In the genomic region with DNA sequence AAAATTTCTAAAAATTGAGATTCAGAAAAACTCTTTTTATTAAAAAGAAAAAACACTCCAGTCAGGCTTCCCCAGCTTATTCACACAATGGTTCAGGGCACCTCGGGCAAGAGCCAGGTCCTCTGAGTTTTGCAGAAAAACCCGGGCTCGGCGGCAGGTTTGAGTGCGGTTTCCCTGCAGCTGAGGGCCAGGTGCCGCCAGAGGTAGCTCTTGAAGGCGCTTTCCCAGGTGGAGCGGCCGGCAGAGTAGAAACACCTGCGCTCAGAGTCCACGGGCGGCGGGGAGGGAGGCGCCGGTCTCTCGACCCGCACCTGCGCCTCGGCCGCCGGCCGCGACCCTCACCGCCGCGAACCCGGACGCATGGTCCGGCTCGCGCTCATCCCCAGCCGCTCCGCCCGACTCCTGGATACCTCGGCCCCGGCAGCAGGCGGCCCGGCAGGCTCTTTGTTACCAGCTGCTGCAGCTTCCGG, we compare ENCODE assay signal across 8 cellular contexts. TPM values are rescaled to one million over a fixed set of nuclear protein-coding genes. Genes with fewer than 3 reads are reported as not detected.
A peak's percentile ranks its signal among the peaks of the same experiment; 100 is the strongest.
DNase-seq lines count a peak whose midpoint lies in the region; ATAC-seq, FAIRE-seq and TF ChIP-seq lines count a peak whose summit lies in the region.

No MANE protein-coding gene starts in this region.

- H3K36me3 ChIP-seq in endothelial cell of umbilical vein (ENCODE audit: control insufficient read depth in 2 of 2, extremely low read depth in 1 of 2, insufficient read depth in 2 of 2, low read length in 2 of 2) (peaks cover 0 to 2% of the 10 kb centered on the region in 2 experiments), osteoblast (ENCODE audit: insufficient read depth, low read length) (no peaks in the 10 kb centered on the region)

- H3K4me1 ChIP-seq in endothelial cell of umbilical vein (ENCODE audit: control insufficient read depth, extremely low read depth, insufficient read depth, low read length) (peaks cover 24% of the 10 kb centered on the region), osteoblast (ENCODE audit: insufficient read depth, low read length) (peaks cover 21% of the 10 kb centered on the region)

- H4K20me1 ChIP-seq in endothelial cell of umbilical vein (replicated peaks; ENCODE audit: control insufficient read depth, extremely low read depth, insufficient read depth, low read length), result no peaks in the 10 kb centered on the region
- H4K20me1 ChIP-seq in osteoblast (ENCODE audit: insufficient read depth, low read length), result peaks cover 11% of the 10 kb centered on the region

- TF ChIP-seq CTCF in endothelial cell of umbilical vein (IDR thresholded peaks at IDR 0.05; ENCODE audit: extremely low read depth in 1 of 2, insufficient read depth in 1 of 2, low read depth in 1 of 2, low read length in 2 of 2), result no peak
- TF ChIP-seq CTCF in osteoblast (IDR thresholded peaks at IDR 0.05; ENCODE audit: extremely low read depth, low read depth, low read length), result no peak
- TF ChIP-seq CTCF in omental fat pad (IDR thresholded peaks at IDR 0.05), result no peak

- peak; percentile 14 for ATAC-seq in HG02623 (IDR thresholded peaks at IDR 0.05; ENCODE audit: unreplicated experiment)
- no peak for ATAC-seq in omental fat pad (ENCODE audit: low FRiP score)

- FAIRE-seq in endothelial cell of umbilical vein (lab: Jason Lieb, UNC), result no peak

- no peaks in the 10 kb centered on the region for H3K9me3 ChIP-seq in endothelial cell of umbilical vein (replicated peaks; ENCODE audit: control insufficient read depth, insufficient read depth, low read length)
- H3K9me3 ChIP-seq in osteoblast (ENCODE audit: low read depth, low read length), result no peaks in the 10 kb centered on the region

- H3K4me3 ChIP-seq in endothelial cell of umbilical vein (replicated peaks in 1 of 3; ENCODE audit: insufficient read depth in 1 of 3, low read depth in 1 of 3, low read length in 3 of 3), result peak overlapping the region; percentile 75 to 98 (median 94)
- H3K4me3 ChIP-seq in osteoblast (ENCODE audit: insufficient read depth, low read length), result peak overlapping the region; percentile 90

- no TSS peak for BruUV-seq in endothelial cell of umbilical vein (replicated peaks; lab: Mats Ljungman, UMichigan)

- CTCF ChIA-PET in endothelial cell of umbilical vein (lab: Charles Lee), result interaction anchor here (0.9 to 2.6 kb wide), 6 partner anchors 11 to 579 kb away, joined by 3 to 15 read pairs (median 6); no protein-coding TSS in a partner anchor

- peak overlapping the region; percentile 86 for H3K27ac ChIP-seq in endothelial cell of umbilical vein (ENCODE audit: insufficient read depth, low read depth, low read length)
- peak overlapping the region; percentile 95 for H3K27ac ChIP-seq in osteoblast (ENCODE audit: low read depth, low read length)

- peak overlapping the region; percentile 100 for H3K4me2 ChIP-seq in endothelial cell of umbilical vein (ENCODE audit: insufficient read depth, low read length)
- H3K4me2 ChIP-seq in osteoblast (ENCODE audit: insufficient read depth, low read length), result peak overlapping the region; percentile 97

- POLR2A ChIA-PET in endothelial cell of umbilical vein (lab: Charles Lee), result interaction anchor here (0.6 kb wide), 1 partner anchor 616 kb away, joined by 3 read pairs; no protein-coding TSS in a partner anchor

- dilution Hi-C loops in endothelial cell of umbilical vein (cut with MboI; ENCODE audit: extremely low pct_ligation_motif_present, low sequenced_read_pairs), result no loop called here

- intact Hi-C loops in endothelial cell of umbilical vein (cut with micrococcal nuclease), result loop anchor here (5.0 to 10.0 kb wide), 4 partner anchors 377 to 1737 kb away; a partner anchor contains a TSS

- peaks cover 53% of the 10 kb centered on the region for H3K79me2 ChIP-seq in endothelial cell of umbilical vein (ENCODE audit: control insufficient read depth, insufficient read depth, low read length)
- H3K79me2 ChIP-seq in osteoblast (ENCODE audit: insufficient read depth, low read length), result peaks cover 61% of the 10 kb centered on the region

- no peaks in the 10 kb centered on the region for H3K9me1 ChIP-seq in endothelial cell of umbilical vein (replicated peaks; ENCODE audit: control insufficient read depth, extremely low read depth, insufficient read depth, low read length)

- H3K9ac ChIP-seq in endothelial cell of umbilical vein (replicated peaks; ENCODE audit: extremely low read depth, insufficient read depth, low read length), result peak overlapping the region; percentile 81

- no peaks in the 10 kb centered on the region for H3K27me3 ChIP-seq in endothelial cell of umbilical vein (ENCODE audit: control insufficient read depth in 2 of 2, insufficient read depth in 2 of 2, low read length in 2 of 2)
- H3K27me3 ChIP-seq in osteoblast (ENCODE audit: insufficient read depth, low read length), result no peaks in the 10 kb centered on the region

- DNase-seq in NCI-H82 (lab: John Stamatoyannopoulos, UW) (peak; percentile 82), NCI-H82 treated with DMSO at 0.1 percent for 48 hours (lab: John Stamatoyannopoulos, UW; ENCODE audit: unreplicated experiment) (no peak), OCI-M1 (lab: John Stamatoyannopoulos, UW) (peak; percentile 63), endothelial cell of umbilical vein (ENCODE audit: low read depth, low spot score) (no peak), osteoblast (ENCODE audit: insufficient read length, low spot score, missing footprints) (no peak), NCI-H1694 (lab: John Stamatoyannopoulos, UW) (no peak), omental fat pad (ENCODE audit: low spot score) (no peak)

- TF ChIP-seq POLR2A in endothelial cell of umbilical vein (IDR thresholded peaks at IDR 0.05; ENCODE audit: low read depth, low read length), result no peak

- H2AFZ ChIP-seq in endothelial cell of umbilical vein (ENCODE audit: low read depth, low read length), result peak overlapping the region; percentile 86
- H2AFZ ChIP-seq in osteoblast (ENCODE audit: low read length), result peak overlapping the region; percentile 98

TF ChIP-seq in endothelial cell of umbilical vein, 7 proteins besides CTCF, POLR2A, EP300 and RAD21:
- TF ChIP-seq JUN (IDR thresholded peaks at IDR 0.05; ENCODE audit: borderline replicate concordance, insufficient read depth, insufficient read length, low read depth), result no peak
- no peak for TF ChIP-seq MYC (IDR thresholded peaks at IDR 0.05; ENCODE audit: low read depth, low read length)
- TF ChIP-seq GATA2 (IDR thresholded peaks at IDR 0.05; ENCODE audit: insufficient read depth, insufficient read length, low read depth, low read length), result no peak

RNA-seq across cellular contexts. Expression of a gene that starts 0.4 kb away (rescaled TPM):
- 40.4 and 44.1 TPM in 2 replicates for total RNA-seq in endothelial cell of umbilical vein
- polyA plus RNA-seq in endothelial cell of umbilical vein, result 34.2 and 38.3 TPM in 2 replicates
- 15.4 and 17.7 TPM in 2 replicates for polyA plus RNA-seq in endothelial cell of umbilical vein (2011; cell fraction: cytosol; rRNA removed)
- 48.4 and 63.7 TPM in 2 replicates for polyA plus RNA-seq in endothelial cell of umbilical vein (2011; cell fraction: nucleus; rRNA removed)
- polyA plus RNA-seq in endothelial cell of umbilical vein (2012), result 24.3 and 26.6 TPM in 2 replicates
- 24.2 and 27.8 TPM in 2 replicates for polyA minus RNA-seq in endothelial cell of umbilical vein
- polyA minus RNA-seq in endothelial cell of umbilical vein (2011; cell fraction: cytosol; rRNA and poly(A)+ RNA removed), result 10.2 TPM
- 43.2 and 60.0 TPM in 2 replicates for polyA minus RNA-seq in endothelial cell of umbilical vein (2011; cell fraction: nucleus; rRNA and poly(A)+ RNA removed)
- total RNA-seq in osteoblast, result 13.4 and 18.3 TPM in 2 replicates
- total RNA-seq in omental fat pad, result 10 to 100 TPM in 3 of 4 donors, 1 to 10 TPM in 1; 8.4 to 28.6 (median 20.9) TPM

RNA-seq across cellular contexts. Expression of a gene that starts 0.8 kb away (rescaled TPM):
- total RNA-seq in endothelial cell of umbilical vein (10.2 and 11.9 TPM in 2 replicates), osteoblast (26.4 and 32.7 TPM in 2 replicates), omental fat pad (10 to 100 TPM; 18.4 to 25.2 (median 23.3) TPM)
- 6.9 and 7.3 TPM in 2 replicates for polyA plus RNA-seq in endothelial cell of umbilical vein
- polyA plus RNA-seq in endothelial cell of umbilical vein (2011; cell fraction: cytosol; rRNA removed), result 2.8 and 3.2 TPM in 2 replicates
- polyA plus RNA-seq in endothelial cell of umbilical vein (2011; cell fraction: nucleus; rRNA removed), result 26.3 and 29.9 TPM in 2 replicates
- 7.5 and 8.0 TPM in 2 replicates for polyA plus RNA-seq in endothelial cell of umbilical vein (2012)
- 17.5 and 18.1 TPM in 2 replicates for polyA minus RNA-seq in endothelial cell of umbilical vein
- polyA minus RNA-seq in endothelial cell of umbilical vein (2011; cell fraction: cytosol; rRNA and poly(A)+ RNA removed), result 3.2 TPM
- 14.2 and 18.9 TPM in 2 replicates for polyA minus RNA-seq in endothelial cell of umbilical vein (2011; cell fraction: nucleus; rRNA and poly(A)+ RNA removed)

RNA-seq across cellular contexts. Expression of a gene that starts 46.8 kb away (rescaled TPM):
- not detected in 2 replicates for total RNA-seq in endothelial cell of umbilical vein
- polyA plus RNA-seq in endothelial cell of umbilical vein, result not detected in 2 replicates
- not detected in 2 replicates for polyA plus RNA-seq in endothelial cell of umbilical vein (2011; cell fraction: cytosol; rRNA removed)
- polyA plus RNA-seq in endothelial cell of umbilical vein (2011; cell fraction: nucleus; rRNA removed), result not detected in 2 replicates
- not detected in 2 replicates for polyA plus RNA-seq in endothelial cell of umbilical vein (2012)
- polyA minus RNA-seq in endothelial cell of umbilical vein, result not detected in 2 replicates
- not detected for polyA minus RNA-seq in endothelial cell of umbilical vein (2011; cell fraction: cytosol; rRNA and poly(A)+ RNA removed)
- polyA minus RNA-seq in endothelial cell of umbilical vein (2011; cell fraction: nucleus; rRNA and poly(A)+ RNA removed), result not detected in 2 replicates
- total RNA-seq in osteoblast, result not detected in 2 replicates
- total RNA-seq in omental fat pad, result not detected

Comparison
In these comparisons a context has a peak if more than half of its experiments do, and no peak if none do; other contexts are left out.
1. DNase-seq: peak in NCI-H82 (single experiment) and OCI-M1 (single experiment); none in NCI-H82 treated with DMSO at 0.1 percent for 48 hours (single experiment), endothelial cell of umbilical vein (single experiment), osteoblast (single experiment), NCI-H1694 (single experiment) and omental fat pad (single experiment).